ENCODE assay signal across 9 cellular contexts in the genomic region with DNA sequence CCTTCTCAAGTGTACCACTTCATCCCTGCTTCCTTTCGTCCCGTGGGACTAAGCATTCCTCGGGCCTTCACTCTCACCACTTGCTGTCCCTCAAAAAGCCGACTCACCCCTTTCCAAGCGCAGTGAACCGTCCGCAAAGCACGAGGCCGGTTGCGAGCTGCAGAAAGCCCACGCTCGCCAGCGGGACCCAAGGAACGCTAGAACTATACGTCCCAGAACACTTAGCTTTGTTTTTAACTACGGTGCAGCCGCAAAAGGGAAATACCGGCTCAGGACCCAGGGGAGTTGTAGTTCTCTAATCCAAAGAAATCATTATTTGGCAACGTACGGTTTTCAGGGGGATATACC. TPM values are rescaled to one million over a fixed set of nuclear protein-coding genes. Genes with fewer than 3 reads are reported as not detected.
A peak's percentile ranks its signal among the peaks of the same experiment; 100 is the strongest.
DNase-seq lines count a peak whose midpoint lies in the region; ATAC-seq, FAIRE-seq and TF ChIP-seq lines count a peak whose summit lies in the region.
"Had no signal": no experiment of that assay in that cellular context is flagged by ENCODE, and none has a peak within 500 bp of the region (broad histone marks: within the 10 kb centered on the region; RNA-seq: fewer than 3 reads in every experiment).

No MANE protein-coding gene starts in this region.

- POLR2A ChIA-PET in Caco-2 (lab: Charles Lee), result interaction anchor here (0.9 to 2.1 kb wide), 3 partner anchors 41 to 96 kb away, joined by 3 to 8 read pairs (median 5); no protein-coding TSS in a partner anchor

- H3K4me3 ChIP-seq in Caco-2 (ENCODE audit: low read depth, low read length) (peak overlapping the region; percentile 77), NB4 (ENCODE audit: low read depth, low read length) (peak overlapping the region; percentile 90), body of pancreas (peak overlapping the region; percentile 45 to 76), keratinocyte (ENCODE audit: control insufficient read depth in 2 of 3, extremely low read depth in 1 of 3, insufficient read depth in 2 of 3, low read depth in 1 of 3, low read length in 3 of 3) (peak overlapping the region; percentile 97 to 100 (median 100))

- ATAC-seq in GM21528 (IDR thresholded peaks at IDR 0.05; ENCODE audit: low FRiP score, unreplicated experiment), result peak; percentile 17
- ATAC-seq in body of pancreas, result peak; percentile 4
- ATAC-seq in HG02884 (IDR thresholded peaks at IDR 0.05; ENCODE audit: unreplicated experiment), result no peak

- peak overlapping the region; percentile 53 to 91 (median 86) for H3K27ac ChIP-seq in body of pancreas
- peak overlapping the region; percentile 95 for H3K27ac ChIP-seq in keratinocyte (ENCODE audit: control insufficient read depth, insufficient read depth, low read length)

- peak overlapping the region; percentile 99 for H3K9ac ChIP-seq in keratinocyte (ENCODE audit: control insufficient read depth, extremely low read depth, insufficient read depth, low read length)

- TF ChIP-seq POLR2A in NB4 (IDR thresholded peaks at IDR 0.05; ENCODE audit: extremely low read depth, insufficient read length) (no peak), body of pancreas (IDR thresholded peaks at IDR 0.05) (no peak), H54 (IDR thresholded peaks at IDR 0.05; ENCODE audit: low read depth, low read length) (no peak)

- H3K4me2 ChIP-seq in keratinocyte (ENCODE audit: control insufficient read depth, extremely low read depth, insufficient read depth, low read depth, low read length), result peak overlapping the region; percentile 93

- TSS peak; percentile 82 for BruUV-seq in Caco-2 (replicated peaks; lab: Mats Ljungman, UMichigan)

- no peaks in the 10 kb centered on the region for H3K9me3 ChIP-seq in Caco-2
- H3K9me3 ChIP-seq in body of pancreas, result no peaks in the 10 kb centered on the region
- no peaks in the 10 kb centered on the region for H3K9me3 ChIP-seq in keratinocyte (ENCODE audit: control insufficient read depth, low read depth, low read length)

- H3K27me3 ChIP-seq in Caco-2 (replicated peaks; ENCODE audit: control insufficient read depth, insufficient read depth, low read length) (no peaks in the 10 kb centered on the region), body of pancreas (no peaks in the 10 kb centered on the region), keratinocyte (ENCODE audit: control insufficient read depth, extremely low read depth, insufficient read depth, low read length) (no peaks in the 10 kb centered on the region)

- peaks cover 9% of the 10 kb centered on the region for H3K36me3 Mint-ChIP-seq in Caco-2 (ENCODE audit: insufficient read depth, unreplicated experiment)

- WGBS in body of pancreas, 2 donors, result 0% methylated on average over 17 to 20 of the region's 20 CpGs

- CTCF ChIA-PET in Caco-2 (lab: Charles Lee), result interaction anchor here (1.0 to 2.1 kb wide), 4 partner anchors 15 to 70 kb away, joined by 3 to 5 read pairs (median 4); partner anchors contain the start of gene RNF39

- intact Hi-C loops in Caco-2 (cut with micrococcal nuclease; ENCODE audit: unreplicated experiment) (loop anchor here (5.0 kb wide), 1 partner anchor 102 kb away; the partner anchor contains the start of genes TRIM10 and TRIM15), body of pancreas (cut with DNase I) (no loop called here)

- peak overlapping the region; percentile 98 for H2AFZ ChIP-seq in keratinocyte (ENCODE audit: control insufficient read depth, low read length)

- no peaks in the 10 kb centered on the region for H3K9me1 ChIP-seq in keratinocyte (ENCODE audit: control insufficient read depth, extremely low read depth, insufficient read depth, low read length)

- peak overlapping the region; percentile 90 for H3K27ac Mint-ChIP-seq in Caco-2 (ENCODE audit: unreplicated experiment)

- H3K27me3 Mint-ChIP-seq in Caco-2 (ENCODE audit: insufficient read depth, unreplicated experiment), result no peaks in the 10 kb centered on the region

- FAIRE-seq in keratinocyte (lab: Jason Lieb, UNC), result no peak
- no peak for FAIRE-seq in H54 (lab: Jason Lieb, UNC)

- peak overlapping the region; percentile 88 for H3K4me3 Mint-ChIP-seq in Caco-2 (ENCODE audit: unreplicated experiment)

- peak in 1 of 2 experiments; percentile 18 for DNase-seq in Caco-2
- DNase-seq in NB4 (ENCODE audit: low read depth), result peak; percentile 80
- DNase-seq in body of pancreas, result peak; percentile 16 to 34 (median 26)
- DNase-seq in keratinocyte (ENCODE audit: low read depth, low spot score), result no peak
- DNase-seq in stimulated activated CD8-positive, alpha-beta memory T cell treated with anti-CD3 and anti-CD28 coated beads, Interleukin-4, amount 100 ng/mL, for 48 hours, result peak; percentile 53
- no peak for DNase-seq in H54 (ENCODE audit: insufficient read length, low spot score)

- H3K79me2 ChIP-seq in keratinocyte (ENCODE audit: control insufficient read depth, insufficient read depth, low read length), result peaks cover 23% of the 10 kb centered on the region

- peaks cover 9% of the 10 kb centered on the region for H3K4me1 Mint-ChIP-seq in Caco-2 (ENCODE audit: low read depth, unreplicated experiment)

- TF ChIP-seq CTCF in Caco-2 (IDR thresholded peaks at IDR 0.05; ENCODE audit: insufficient read depth in 1 of 2, low read depth in 1 of 2, low read length in 1 of 2, severe bottlenecking in 1 of 2, unreplicated experiment in 1 of 2) (no peak), NB4 (IDR thresholded peaks at IDR 0.05; ENCODE audit: low read depth, low read length) (no peak), body of pancreas (IDR thresholded peaks at IDR 0.05) (no peak), keratinocyte (optimal IDR thresholded peaks at IDR 0.05 in 1 of 3, IDR thresholded peaks at IDR 0.05 in 1 of 3, conservative IDR thresholded peaks at IDR 0.05 in 1 of 3; ENCODE audit: extremely low read depth in 1 of 3, insufficient read depth in 2 of 3, low read length in 3 of 3) (no peak)

- H3K36me3 ChIP-seq in Caco-2 (ENCODE audit: control insufficient read depth, insufficient read depth, low read length) (no peaks in the 10 kb centered on the region), body of pancreas (replicated peaks in 1 of 2; ENCODE audit: insufficient read depth in 1 of 2, low read depth in 2 of 2) (peaks cover 0 to 2% of the 10 kb centered on the region in 2 donors), keratinocyte (ENCODE audit: control insufficient read depth in 2 of 2, extremely low read depth in 1 of 2, insufficient read depth in 2 of 2, low read length in 2 of 2) (peaks cover 0 to 6% of the 10 kb centered on the region in 2 experiments)

- no peaks in the 10 kb centered on the region for H4K20me1 ChIP-seq in keratinocyte (ENCODE audit: control insufficient read depth, extremely low read depth, insufficient read depth, low read length)

- dilution Hi-C loops in keratinocyte (cut with MboI; ENCODE audit: extremely low pct_ligation_motif_present, low sequenced_read_pairs), result no loop called here

- H3K4me1 ChIP-seq in Caco-2 (peaks cover 8% of the 10 kb centered on the region; the same call in 1 of the 2 replicates), body of pancreas (peaks cover 21% of the 10 kb centered on the region), keratinocyte (ENCODE audit: control insufficient read depth, extremely low read depth, insufficient read depth, low read length) (peaks cover 7% of the 10 kb centered on the region)

- H3K9me3 Mint-ChIP-seq in Caco-2 (ENCODE audit: unreplicated experiment), result no peaks in the 10 kb centered on the region

RNA-seq across cellular contexts. Expression of gene POLR1H, which starts 0.5 kb away (rescaled TPM):
- total RNA-seq in Caco-2 (2022), result 26.1 and 27.6 TPM in 2 replicates
- 10 to 100 TPM in 1 of 2 donors, 1 to 10 TPM in 1; 7.6 to 18.7 TPM for total RNA-seq in body of pancreas
- 27.9 to 28.8 TPM (median 28.7 TPM) in 3 replicates for polyA plus RNA-seq in keratinocyte
- polyA plus RNA-seq in keratinocyte (2011; ENCODE audit: low read depth), result 13.7 TPM
- 20.3 and 21.4 TPM in 2 replicates for polyA plus RNA-seq in keratinocyte (2011; cell fraction: cytosol; rRNA removed)
- 18.0 and 19.3 TPM in 2 replicates for polyA plus RNA-seq in keratinocyte (2011; cell fraction: nucleus; rRNA removed)
- polyA plus RNA-seq in keratinocyte (2012; ENCODE audit: low replicate concordance), result 28.2 and 36.9 TPM in 2 replicates
- 12.7 to 21.2 TPM (median 15.1 TPM) in 3 replicates for polyA minus RNA-seq in keratinocyte
- polyA minus RNA-seq in keratinocyte (2011; cell fraction: cytosol; rRNA and poly(A)+ RNA removed), result 8.4 TPM
- polyA minus RNA-seq in keratinocyte (2011; cell fraction: nucleus; rRNA and poly(A)+ RNA removed), result 2.8 and 3.4 TPM in 2 replicates

RNA-seq across cellular contexts. Expression of gene PPP1R11, which starts 6.4 kb away (rescaled TPM):
- total RNA-seq in Caco-2 (2022) (35.5 and 35.6 TPM in 2 replicates), body of pancreas (10 to 100 TPM; 18.9 to 34.3 TPM)
- 51.5 to 58.0 TPM (median 54.9 TPM) in 3 replicates for polyA plus RNA-seq in keratinocyte
- polyA plus RNA-seq in keratinocyte (2011; ENCODE audit: low read depth), result 16.2 TPM
- 49.3 and 77.1 TPM in 2 replicates for polyA plus RNA-seq in keratinocyte (2011; cell fraction: cytosol; rRNA removed)
- polyA plus RNA-seq in keratinocyte (2011; cell fraction: nucleus; rRNA removed), result 30.4 and 30.8 TPM in 2 replicates
- 36.9 and 42.5 TPM in 2 replicates for polyA plus RNA-seq in keratinocyte (2012; ENCODE audit: low replicate concordance)
- polyA minus RNA-seq in keratinocyte, result 30.0 to 39.5 TPM (median 37.5 TPM) in 3 replicates
- 26.7 TPM for polyA minus RNA-seq in keratinocyte (2011; cell fraction: cytosol; rRNA and poly(A)+ RNA removed)
- polyA minus RNA-seq in keratinocyte (2011; cell fraction: nucleus; rRNA and poly(A)+ RNA removed), result 4.2 and 9.7 TPM in 2 replicates

RNA-seq across cellular contexts. Expression of gene RNF39, which starts 15.0 kb away (rescaled TPM):
- total RNA-seq in Caco-2 (2022) (0.23 and 0.37 TPM in 2 replicates), body of pancreas (1 to 10 TPM in 1 of 2 donors, not detected in 1; 1.6 TPM)
- 2.8 to 4.4 TPM (median 4.2 TPM) in 3 replicates for polyA plus RNA-seq in keratinocyte
- 18.5 TPM for polyA plus RNA-seq in keratinocyte (2011; ENCODE audit: low read depth)
- polyA plus RNA-seq in keratinocyte (2011; cell fraction: cytosol; rRNA removed), result 2.7 and 3.5 TPM in 2 replicates
- polyA plus RNA-seq in keratinocyte (2011; cell fraction: nucleus; rRNA removed), result 5.8 and 5.9 TPM in 2 replicates
- polyA plus RNA-seq in keratinocyte (2012; ENCODE audit: low replicate concordance), result 2.6 and 132 TPM in 2 replicates
- polyA minus RNA-seq in keratinocyte, result 0.93 to 2.5 TPM (median 1.8 TPM) in 3 replicates
- 4.2 TPM for polyA minus RNA-seq in keratinocyte (2011; cell fraction: cytosol; rRNA and poly(A)+ RNA removed)
- polyA minus RNA-seq in keratinocyte (2011; cell fraction: nucleus; rRNA and poly(A)+ RNA removed), result 1.8 and 3.2 TPM in 2 replicates
- total RNA-seq: T-helper 2 cell treated with Interferon-gamma antibody and Interleukin-4, amounts not matched to agents 100 ng/mL and 5 ng/mL, for 36 hours had no signal

RNA-seq across cellular contexts. Expression of gene TRIM31, which starts 52.3 kb away (rescaled TPM):
- 0.70 and 0.74 TPM in 2 replicates for total RNA-seq in Caco-2 (2022)
- total RNA-seq in body of pancreas, result under 1 TPM in 1 of 2 donors, not detected in 1; 0.26 TPM
- 0.06 TPM in 1 of 3 replicates, not detected in the others for polyA plus RNA-seq in keratinocyte
- polyA plus RNA-seq in keratinocyte (2011; ENCODE audit: low read depth), result not detected
- 0.05 TPM in 2 replicates for polyA plus RNA-seq in keratinocyte (2011; cell fraction: cytosol; rRNA removed)
- 0.08 TPM in 1 of 2 replicates, not detected in the other for polyA plus RNA-seq in keratinocyte (2011; cell fraction: nucleus; rRNA removed)
- polyA plus RNA-seq in keratinocyte (2012; ENCODE audit: low replicate concordance), result 0.18 and 2.5 TPM in 2 replicates
- polyA minus RNA-seq in keratinocyte, result not detected in 3 replicates
- not detected for polyA minus RNA-seq in keratinocyte (2011; cell fraction: cytosol; rRNA and poly(A)+ RNA removed)
- not detected in 2 replicates for polyA minus RNA-seq in keratinocyte (2011; cell fraction: nucleus; rRNA and poly(A)+ RNA removed)
- total RNA-seq: T-helper 2 cell treated with Interferon-gamma antibody and Interleukin-4, amounts not matched to agents 100 ng/mL and 5 ng/mL, for 36 hours had no signal

Comparison
In these comparisons a context has a peak if more than half of its experiments do, and no peak if none do; other contexts are left out.
1. DNase-seq: peak in NB4 (single experiment), body of pancreas (4 of 4) and stimulated activated CD8-positive, alpha-beta memory T cell treated with anti-CD3 and anti-CD28 coated beads, Interleukin-4, amount 100 ng/mL, for 48 hours (single experiment); none in keratinocyte (single experiment) and H54 (single experiment).
2. Peak in every context shown above with its lines, with median percentiles within 50 percentile points of each other: H3K4me3 ChIP-seq.